Comparison of ENCODE assay signal across 10 cellular contexts in the genomic region with DNA sequence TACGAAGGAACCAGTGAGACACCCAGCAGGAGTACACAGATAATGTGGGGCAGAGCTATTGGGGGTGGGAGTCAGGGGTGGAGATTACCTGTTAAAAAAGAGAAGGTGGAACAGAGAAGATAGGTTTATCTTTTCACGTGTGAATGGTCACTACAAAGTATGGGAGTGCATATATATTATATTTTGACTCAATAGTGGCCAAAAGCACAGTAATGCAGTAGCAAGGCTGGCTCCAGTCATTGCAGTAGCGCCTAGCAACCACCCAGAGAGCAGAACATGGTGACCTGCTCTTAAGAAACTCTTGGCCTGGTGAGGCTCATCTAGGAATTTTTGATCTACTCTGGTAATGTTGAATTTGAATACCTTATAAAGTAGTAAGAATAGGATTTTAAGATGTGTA. TPM values are rescaled to one million over a fixed set of nuclear protein-coding genes. Genes with fewer than 3 reads are reported as not detected.
A peak's percentile ranks its signal among the peaks of the same experiment; 100 is the strongest.
DNase-seq lines count a peak whose midpoint lies in the region; ATAC-seq, FAIRE-seq and TF ChIP-seq lines count a peak whose summit lies in the region.
"Had no signal": no experiment of that assay in that cellular context is flagged by ENCODE, and none has a peak within 500 bp of the region (broad histone marks: within the 10 kb centered on the region; RNA-seq: fewer than 3 reads in every experiment).

No MANE protein-coding gene starts in this region.

- peaks cover 3% of the 10 kb centered on the region; the same call in 1 of the 2 replicates for H3K23me2 ChIP-seq in H1 (ENCODE audit: low read depth, low read length)

- H3K4me1 ChIP-seq in H1 (replicated peaks in 1 of 4; ENCODE audit: control insufficient read depth in 3 of 4, insufficient read depth in 4 of 4, low read length in 3 of 4): peaks cover 0 to 6% (median 1%) of the 10 kb centered on the region in 4 experiments; a peak in 2 of 7 replicates
- H3K4me1 ChIP-seq in neuronal stem cell (ENCODE audit: control insufficient read depth in 2 of 2, insufficient read depth in 1 of 2, low read depth in 1 of 2, low read length in 2 of 2): no peaks in the 10 kb centered on the region

- peak overlapping the region; percentile 26 for H2BK5ac ChIP-seq in H1 (ENCODE audit: low read depth, low read length)
- no peak overlapping the region for H2BK5ac ChIP-seq in neuronal stem cell (ENCODE audit: low read length)

- H3K9me3 ChIP-seq in H1 (ENCODE audit: insufficient read depth in 2 of 2, low read depth in 1 of 2, low read length in 1 of 2) (no peaks in the 10 kb centered on the region), neuronal stem cell (replicated peaks in 1 of 2; ENCODE audit: control insufficient read depth in 2 of 2, insufficient read depth in 1 of 2, low read depth in 1 of 2, low read length in 2 of 2) (no peaks in the 10 kb centered on the region)

- H2AK5ac ChIP-seq in H1 (ENCODE audit: low read depth, low read length) (no peak overlapping the region), neuronal stem cell (ENCODE audit: low read depth, low read length) (no peak overlapping the region)

- H3K79me1 ChIP-seq in H1 (ENCODE audit: low read depth, low read length) (no peaks in the 10 kb centered on the region), neuronal stem cell (ENCODE audit: low read depth, low read length) (no peaks in the 10 kb centered on the region)

- no peak for TF ChIP-seq POLR2A in H1 (IDR thresholded peaks at IDR 0.05; ENCODE audit: control extremely low read depth in 1 of 2, low read depth in 2 of 2, low read length in 2 of 2)

- H3K4me2 ChIP-seq in H1 (ENCODE audit: insufficient read depth in 1 of 2, low read depth in 2 of 2, low read length in 2 of 2) (peak overlapping the region; percentile 76 to 87), neuronal stem cell (ENCODE audit: insufficient read depth, low read length, poor library complexity, severe bottlenecking) (peak overlapping the region; percentile 67)

- H3K36me3 ChIP-seq in H1 (ENCODE audit: control insufficient read depth in 2 of 4, insufficient read depth in 4 of 4, low read length in 3 of 4) (peaks cover 0 to 24% (median 5%) of the 10 kb centered on the region in 4 experiments; a peak in 3 of 8 replicates), neuronal stem cell (replicated peaks in 1 of 2; ENCODE audit: control insufficient read depth in 2 of 2, insufficient read depth in 2 of 2, low read length in 2 of 2) (peaks cover 4 to 36% of the 10 kb centered on the region in 2 donors)

- no peak for TF ChIP-seq CTCF in H1 (IDR thresholded peaks at IDR 0.05; ENCODE audit: control extremely low read depth in 1 of 3, insufficient read depth in 1 of 3, low read depth in 1 of 3, low read length in 3 of 3)

- H3K27ac ChIP-seq in H1 (ENCODE audit: low read depth, low read length): no peak overlapping the region
- H3K27ac ChIP-seq in neuronal stem cell (replicated peaks; ENCODE audit: low read length): no peak overlapping the region

- H3K23ac ChIP-seq in H1 (ENCODE audit: insufficient read length): no peak overlapping the region
- no peak overlapping the region for H3K23ac ChIP-seq in neuronal stem cell (ENCODE audit: low read depth, low read length, poor library complexity)

- H3K79me2 ChIP-seq in H1 (ENCODE audit: control insufficient read depth in 1 of 2, insufficient read depth in 2 of 2, low read length in 2 of 2): peaks cover 0 to 18% of the 10 kb centered on the region in 2 experiments; a peak in 2 of 4 replicates

- CTCF ChIA-PET in H1 (lab: Charles Lee; ENCODE audit: partially characterized antibody): interaction anchor here (1.0 to 1.4 kb wide), 2 partner anchors 68 to 132 kb away, joined by 3 to 5 read pairs; no protein-coding TSS in a partner anchor

- H2BK12ac ChIP-seq in H1 (ENCODE audit: low read depth, low read length) (no peak overlapping the region), neuronal stem cell (ENCODE audit: low read length) (no peak overlapping the region)

- TF ChIP-seq RAD21 in H1 (IDR thresholded peaks at IDR 0.05 in 1 of 2, conservative IDR thresholded peaks at IDR 0.05 in 1 of 2; ENCODE audit: low read depth in 2 of 2, low read length in 2 of 2): no peak

- peak; percentile 24 for FAIRE-seq in H1 (lab: Jason Lieb, UNC)
- FAIRE-seq: A204.1 had no signal

- H4K91ac ChIP-seq in H1 (replicated peaks; ENCODE audit: insufficient read length, low read length) (no peak overlapping the region), neuronal stem cell (ENCODE audit: low read depth, low read length, poor library complexity) (no peak overlapping the region)

- H3K4ac ChIP-seq in H1 (replicated peaks; ENCODE audit: insufficient read length, low read depth, low read length): peak overlapping the region; percentile 74
- no peak overlapping the region for H3K4ac ChIP-seq in neuronal stem cell (ENCODE audit: low read length)

- POLR2A ChIA-PET in H1 (lab: Charles Lee; ENCODE audit: partially characterized antibody): interaction anchor here (0.5 to 2.9 kb wide), 18 partner anchors 8 to 327 kb away, joined by 3 to 18 read pairs (median 6); a partner anchor contains a TSS

- no peak overlapping the region for H4K5ac ChIP-seq in H1 (ENCODE audit: insufficient read length, low read depth, low read length)

- ATAC-seq in HG02759 (IDR thresholded peaks at IDR 0.05; ENCODE audit: unreplicated experiment): no peak
- ATAC-seq in HG02981 (IDR thresholded peaks at IDR 0.05; ENCODE audit: unreplicated experiment): no peak
- ATAC-seq in HG03025 (IDR thresholded peaks at IDR 0.05; ENCODE audit: low FRiP score, unreplicated experiment): no peak

- H3K4me3 ChIP-seq in H1 (ENCODE audit: extremely low read depth in 1 of 4, insufficient read depth in 2 of 4, low read depth in 3 of 4, low read length in 4 of 4) (peak overlapping the region; percentile 83 to 94 (median 84)), neuronal stem cell (ENCODE audit: low read length in 2 of 2) (peak overlapping the region; percentile 53 to 75)

- H2BK120ac ChIP-seq in H1 (replicated peaks; ENCODE audit: low read depth, low read length) (no peak overlapping the region), neuronal stem cell (ENCODE audit: low read depth, low read length) (no peak overlapping the region)

- no peak for TF ChIP-seq EP300 in H1 (IDR thresholded peaks at IDR 0.05; ENCODE audit: borderline replicate concordance in 1 of 2, low read depth in 2 of 2, low read length in 2 of 2)

- no peaks in the 10 kb centered on the region for H3K27me3 ChIP-seq in H1 (replicated peaks in 1 of 4; ENCODE audit: control insufficient read depth in 3 of 4, extremely low read depth in 1 of 4, insufficient read depth in 3 of 4, low read length in 3 of 4)
- H3K27me3 ChIP-seq in neuronal stem cell (ENCODE audit: control insufficient read depth in 3 of 3, insufficient read depth in 3 of 3, low read depth in 1 of 3, low read length in 3 of 3): peaks cover 0 to 12% (median 0%) of the 10 kb centered on the region in 3 experiments

- DNase-seq in DMS53 (lab: John Stamatoyannopoulos, UW): peak; percentile 56
- DNase-seq in DMS53 treated with DMSO at 0.1 percent for 48 hours (lab: John Stamatoyannopoulos, UW; ENCODE audit: unreplicated experiment): no peak
- peak; percentile 0 for DNase-seq in NOMO-1 treated with DMSO at 0.1 percent for 48 hours (lab: John Stamatoyannopoulos, UW; ENCODE audit: unreplicated experiment)
- no peak for DNase-seq in H1 (ENCODE audit: low read depth in 1 of 2, low spot score in 2 of 2)
- no peak for DNase-seq in neuronal stem cell (ENCODE audit: low spot score)

- 18% methylated on average over 3 of the region's 3 CpGs; no CpG with 5 or more reads in 1 of the 2 experiments for WGBS in H1 (ENCODE audit: extremely low coverage in 1 of 2, insufficient coverage in 1 of 2, insufficient read length in 1 of 2, insufficient replicate concordance in 2 of 2, low coverage in 1 of 2, low lambda C conversion rate in 2 of 2, missing lambda C conversion rate in 1 of 2), 2 experiments
- WGBS in neuronal stem cell (ENCODE audit: extremely low coverage in 2 of 2, insufficient read length in 2 of 2, insufficient replicate concordance in 1 of 2), 2 donors: no CpG with 5 or more reads among the region's 3 CpGs

- H4K20me1 ChIP-seq in H1 (replicated peaks in 1 of 2; ENCODE audit: control insufficient read depth in 1 of 2, insufficient read depth in 2 of 2, low read length in 2 of 2): no peaks in the 10 kb centered on the region

- H2BK15ac ChIP-seq in H1 (ENCODE audit: low read length): no peak overlapping the region
- no peak overlapping the region for H2BK15ac ChIP-seq in neuronal stem cell (ENCODE audit: low read length)

- H4K8ac ChIP-seq in H1 (ENCODE audit: extremely low read depth, insufficient read depth, low read length) (no peak overlapping the region; the same call in 1 of the 2 replicates), neuronal stem cell (ENCODE audit: low read depth, low read length) (no peak overlapping the region)

- H3K18ac ChIP-seq in H1 (ENCODE audit: extremely low read depth, low read length): no peak overlapping the region
- H3K18ac ChIP-seq in neuronal stem cell (ENCODE audit: low read length): no peak overlapping the region

- no peak overlapping the region for H3K14ac ChIP-seq in H1 (ENCODE audit: insufficient read length)
- no peak overlapping the region for H3K14ac ChIP-seq in neuronal stem cell (ENCODE audit: low read length)

- H2AFZ ChIP-seq in H1 (ENCODE audit: low read length) (no peak overlapping the region), neuronal stem cell (ENCODE audit: low read length) (peak overlapping the region; percentile 91)

- H3K56ac ChIP-seq in H1 (replicated peaks; ENCODE audit: insufficient read length, low read depth, low read length): no peak overlapping the region

- peak overlapping the region in 3 of 4 experiments; percentile 30 to 86 (median 42); a peak in 4 of 7 replicates for H3K9ac ChIP-seq in H1 (replicated peaks in 1 of 4; ENCODE audit: extremely low read depth in 1 of 4, low read depth in 3 of 4, low read length in 3 of 4)
- no peak overlapping the region for H3K9ac ChIP-seq in neuronal stem cell (ENCODE audit: low read depth, low read length, poor library complexity)

- no peak overlapping the region for H2BK20ac ChIP-seq in H1 (ENCODE audit: low read length)

RNA-seq across cellular contexts. Expression of a gene that starts 1.0 kb away (rescaled TPM):
- 44.6 and 50.6 TPM in 2 replicates for total RNA-seq in H1 (2021; fragmentation: NEBNext Ultra II Directional; extraction: Animal tissue kit (Norgen Biotek cat#: 25700))
- 19.1 and 31.1 TPM in 2 replicates for polyA plus RNA-seq in H1 (2011; rRNA removed)
- polyA plus RNA-seq in H1 (2011; cell fraction: cytosol; rRNA removed): 29.7 TPM
- 4.6 TPM for polyA plus RNA-seq in H1 (2011; cell fraction: nucleus; rRNA removed)
- polyA plus RNA-seq in H1 (2012, experiment 1 of 2): 29.2 to 60.2 TPM (median 32.2 TPM) in 4 replicates
- 2.7 TPM for polyA plus RNA-seq in H1 (2012, experiment 2 of 2)
- polyA plus RNA-seq in H1 (2013, experiment 1 of 2): 28.5 TPM
- 29.3 TPM for polyA plus RNA-seq in H1 (2013, experiment 2 of 2)
- polyA minus RNA-seq in H1 (2011; rRNA and poly(A)+ RNA removed): 16.7 and 26.9 TPM in 2 replicates
- 14.2 TPM for polyA minus RNA-seq in H1 (2011; cell fraction: cytosol; rRNA and poly(A)+ RNA removed)
- polyA minus RNA-seq in H1 (2011; cell fraction: nucleus; rRNA and poly(A)+ RNA removed): 17.6 TPM
- 36.7 TPM for polyA plus RNA-seq in neuronal stem cell (2013, experiment 1 of 2)
- 38.9 TPM for polyA plus RNA-seq in neuronal stem cell (2013, experiment 2 of 2)

RNA-seq across cellular contexts. Expression of a gene that starts 29.9 kb away (rescaled TPM):
- total RNA-seq in H1 (2021; fragmentation: NEBNext Ultra II Directional; extraction: Animal tissue kit (Norgen Biotek cat#: 25700)): 74.9 and 77.1 TPM in 2 replicates
- polyA plus RNA-seq in H1 (2011; rRNA removed): 29.9 and 53.2 TPM in 2 replicates
- polyA plus RNA-seq in H1 (2011; cell fraction: cytosol; rRNA removed): 55.1 TPM
- polyA plus RNA-seq in H1 (2011; cell fraction: nucleus; rRNA removed): 45.3 TPM
- 66.7 to 94.5 TPM (median 73.0 TPM) in 4 replicates for polyA plus RNA-seq in H1 (2012, experiment 1 of 2)
- 22.1 TPM for polyA plus RNA-seq in H1 (2012, experiment 2 of 2)
- polyA plus RNA-seq in H1 (2013, experiment 1 of 2): 65.7 TPM
- polyA plus RNA-seq in H1 (2013, experiment 2 of 2): 62.0 TPM
- 71.0 and 117 TPM in 2 replicates for polyA minus RNA-seq in H1 (2011; rRNA and poly(A)+ RNA removed)
- 47.5 TPM for polyA minus RNA-seq in H1 (2011; cell fraction: cytosol; rRNA and poly(A)+ RNA removed)
- 77.0 TPM for polyA minus RNA-seq in H1 (2011; cell fraction: nucleus; rRNA and poly(A)+ RNA removed)
- 44.7 TPM for polyA plus RNA-seq in neuronal stem cell (2013, experiment 1 of 2)
- polyA plus RNA-seq in neuronal stem cell (2013, experiment 2 of 2): 45.3 TPM

RNA-seq across cellular contexts. Expression of a gene that starts 33.0 kb away (rescaled TPM):
- total RNA-seq in H1 (2021; fragmentation: NEBNext Ultra II Directional; extraction: Animal tissue kit (Norgen Biotek cat#: 25700)): not detected in 2 replicates
- polyA plus RNA-seq in H1 (2011; rRNA removed): 0.02 and 0.03 TPM in 2 replicates
- not detected for polyA plus RNA-seq in H1 (2011; cell fraction: cytosol; rRNA removed)
- polyA plus RNA-seq in H1 (2011; cell fraction: nucleus; rRNA removed): not detected
- polyA plus RNA-seq in H1 (2012, experiment 1 of 2): 0.28 TPM in 1 of 4 replicates, not detected in the others
- polyA plus RNA-seq in H1 (2012, experiment 2 of 2): not detected
- 0.02 TPM for polyA plus RNA-seq in H1 (2013, experiment 1 of 2)
- polyA plus RNA-seq in H1 (2013, experiment 2 of 2): 0.02 TPM
- not detected in 2 replicates for polyA minus RNA-seq in H1 (2011; rRNA and poly(A)+ RNA removed)
- polyA minus RNA-seq in H1 (2011; cell fraction: cytosol; rRNA and poly(A)+ RNA removed): not detected
- not detected for polyA minus RNA-seq in H1 (2011; cell fraction: nucleus; rRNA and poly(A)+ RNA removed)
- 0.03 TPM for polyA plus RNA-seq in neuronal stem cell (2013, experiment 1 of 2)
- polyA plus RNA-seq in neuronal stem cell (2013, experiment 2 of 2): 0.04 TPM
- total RNA-seq: temporal lobe had no signal

Comparison
In these comparisons a context has a peak if more than half of its experiments do, and no peak if none do; other contexts are left out.
1. DNase-seq: peak in DMS53 (single experiment) and NOMO-1 treated with DMSO at 0.1 percent for 48 hours (single experiment); none in DMS53 treated with DMSO at 0.1 percent for 48 hours (single experiment), H1 (0 of 2) and neuronal stem cell (single experiment).